ENCODE assay signal across 14 cellular contexts in the genomic region with DNA sequence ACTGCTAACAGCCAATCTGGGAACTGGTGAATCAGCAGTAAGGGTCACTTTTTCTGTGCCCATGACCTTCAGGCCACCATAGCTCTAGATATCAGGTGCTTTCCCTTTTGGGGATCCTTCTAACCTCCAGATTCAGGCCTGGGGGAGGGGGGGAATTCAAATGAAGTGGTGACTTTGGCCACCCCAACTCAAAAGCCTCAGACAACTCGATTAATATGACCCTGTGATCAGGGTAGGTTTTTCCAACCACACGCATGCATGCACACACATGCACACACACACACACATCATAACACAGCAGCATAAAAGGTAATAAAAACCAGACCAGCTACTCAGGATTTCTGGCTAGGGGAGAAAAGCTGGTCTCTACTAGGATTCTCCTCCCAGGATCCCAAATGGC. TPM values are rescaled to one million over a fixed set of nuclear protein-coding genes. Genes with fewer than 3 reads are reported as not detected.
DNase-seq lines count a peak whose midpoint lies in the region; ATAC-seq and TF ChIP-seq lines count a peak whose summit lies in the region.
"Had no signal": no experiment of that assay in that cellular context is flagged by ENCODE, and none has a peak within 500 bp of the region (broad histone marks: within the 10 kb centered on the region; RNA-seq: fewer than 3 reads in every experiment).

No MANE protein-coding gene starts in this region.

- WGBS in adrenal gland, 4 donors = 30 to 41% (median 33%) methylated on average over 2 of the region's 2 CpGs
- WGBS in suprapubic skin = 61% methylated on average over 2 of the region's 2 CpGs
- WGBS in sigmoid colon, 2 donors = 72 to 74% methylated on average over 2 of the region's 2 CpGs

- TF ChIP-seq POLR2A in adrenal gland (IDR thresholded peaks at IDR 0.05) (peak; percentile 46 to 49), suprapubic skin (IDR thresholded peaks at IDR 0.05) (no peak), sigmoid colon (IDR thresholded peaks at IDR 0.05) (no peak)

- H3K27me3 ChIP-seq in adrenal gland (no peaks in the 10 kb centered on the region), suprapubic skin (no peaks in the 10 kb centered on the region), sigmoid colon (peaks cover 0 to 4% (median 0%) of the 10 kb centered on the region in 3 donors)

- H3K4me3 ChIP-seq in HEK293 (ENCODE audit: low read depth, low read length) = no peak overlapping the region
- peak overlapping the region; percentile 22 to 78 (median 72) for H3K4me3 ChIP-seq in adrenal gland
- H3K4me3 ChIP-seq in suprapubic skin = peak overlapping the region; percentile 72
- H3K4me3 ChIP-seq in sigmoid colon = peak overlapping the region in 1 of 4 donors; percentile 60
- H3K4me3 ChIP-seq: mucosa of descending colon had no signal

- POLR2A ChIA-PET in HEK293 (lab: Yijun Ruan, JAX) = no interaction called here

- intact Hi-C loops in adrenal gland (cut with DNase I) (no loop called here), sigmoid colon (cut with DNase I) (no loop called here)

- CTCF ChIA-PET in HEK293 (lab: Yijun Ruan, JAX) = no interaction called here

- no peak overlapping the region for H3K27ac ChIP-seq in HEK293 (ENCODE audit: extremely low read depth, low read depth, low read length)
- peak overlapping the region; percentile 93 to 99 (median 97) for H3K27ac ChIP-seq in adrenal gland
- peak overlapping the region; percentile 11 for H3K27ac ChIP-seq in suprapubic skin
- peak overlapping the region in 1 of 4 donors; percentile 13 for H3K27ac ChIP-seq in sigmoid colon
- H3K27ac ChIP-seq: esophagus muscularis mucosa had no signal

- TF ChIP-seq CTCF in HEK293 (tag by site-specific recombination; IDR thresholded peaks at IDR 0.05) = no peak
- no peak for TF ChIP-seq CTCF in adrenal gland (IDR thresholded peaks at IDR 0.05)
- no peak for TF ChIP-seq CTCF in suprapubic skin (IDR thresholded peaks at IDR 0.05)
- no peak for TF ChIP-seq CTCF in sigmoid colon (IDR thresholded peaks at IDR 0.05)

- DNase-seq in adrenal gland (peak in 6 of 7 donors; percentile 60 to 76 (median 72)), left kidney (ENCODE audit: low read depth, low spot score) (peak; percentile 12), suprapubic skin (ENCODE audit: low spot score in 2 of 2) (no peak), NOMO-1 (lab: John Stamatoyannopoulos, UW; ENCODE audit: unreplicated experiment in 2 of 2) (no peak), sigmoid colon (no peak)
- DNase-seq: activated CD4-positive, alpha-beta memory T cell treated with anti-CD3 and anti-CD28 coated beads, Interleukin-2, amount 10 ng/mL, durations not matched to agents 7 days and 5 days; cortex of kidney; mucosa of descending colon; NCI-H1105; NCI-H345 had no signal

- TF ChIP-seq EP300 in suprapubic skin (IDR thresholded peaks at IDR 0.05) (no peak), sigmoid colon (IDR thresholded peaks at IDR 0.05) (no peak)

- H3K9me3 ChIP-seq in HEK293 (ENCODE audit: control insufficient read depth, insufficient read depth, low read depth, low read length) (no peaks in the 10 kb centered on the region; the same call in 1 of the 2 replicates), adrenal gland (replicated peaks in 1 of 3) (no peaks in the 10 kb centered on the region), suprapubic skin (no peaks in the 10 kb centered on the region), sigmoid colon (no peaks in the 10 kb centered on the region)
- H3K9me3 ChIP-seq: esophagus muscularis mucosa, mucosa of descending colon had no signal

- H3K4me1 ChIP-seq in HEK293 (ENCODE audit: control insufficient read depth, insufficient read depth, low read length) = no peaks in the 10 kb centered on the region
- H3K4me1 ChIP-seq in adrenal gland (replicated peaks in 1 of 2) = peaks cover 37 to 45% of the 10 kb centered on the region in 2 donors
- H3K4me1 ChIP-seq in suprapubic skin = peaks cover 32% of the 10 kb centered on the region
- peaks cover 0 to 8% (median 6%) of the 10 kb centered on the region in 4 donors for H3K4me1 ChIP-seq in sigmoid colon

- ATAC-seq in HG02678 (IDR thresholded peaks at IDR 0.05; ENCODE audit: unreplicated experiment) = no peak
- ATAC-seq in HG03280 (IDR thresholded peaks at IDR 0.05; ENCODE audit: unreplicated experiment) = no peak
- ATAC-seq: mucosa of descending colon had no signal

- H3K36me3 ChIP-seq in HEK293 (ENCODE audit: control insufficient read depth in 2 of 2, insufficient read depth in 1 of 2, low read length in 2 of 2) (peaks cover 14 to 76% of the 10 kb centered on the region in 2 experiments; a peak in 2 of 3 replicates), adrenal gland (replicated peaks in 1 of 2) (peaks cover 0 to 73% of the 10 kb centered on the region in 2 donors), suprapubic skin (peaks cover 20% of the 10 kb centered on the region), sigmoid colon (no peaks in the 10 kb centered on the region)

TF ChIP-seq in HEK293, 187 proteins besides CTCF, POLR2A, EP300 and RAD21:
- TF ChIP-seq, protein P1, sequence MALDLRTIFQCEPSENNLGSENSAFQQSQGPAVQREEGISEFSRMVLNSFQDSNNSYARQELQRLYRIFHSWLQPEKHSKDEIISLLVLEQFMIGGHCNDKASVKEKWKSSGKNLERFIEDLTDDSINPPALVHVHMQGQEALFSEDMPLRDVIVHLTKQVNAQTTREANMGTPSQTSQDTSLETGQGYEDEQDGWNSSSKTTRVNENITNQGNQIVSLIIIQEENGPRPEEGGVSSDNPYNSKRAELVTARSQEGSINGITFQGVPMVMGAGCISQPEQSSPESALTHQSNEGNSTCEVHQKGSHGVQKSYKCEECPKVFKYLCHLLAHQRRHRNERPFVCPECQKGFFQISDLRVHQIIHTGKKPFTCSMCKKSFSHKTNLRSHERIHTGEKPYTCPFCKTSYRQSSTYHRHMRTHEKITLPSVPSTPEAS (tag by site-specific recombination; IDR thresholded peaks at IDR 0.05) = peak; percentile 57
- TF ChIP-seq, protein P2, sequence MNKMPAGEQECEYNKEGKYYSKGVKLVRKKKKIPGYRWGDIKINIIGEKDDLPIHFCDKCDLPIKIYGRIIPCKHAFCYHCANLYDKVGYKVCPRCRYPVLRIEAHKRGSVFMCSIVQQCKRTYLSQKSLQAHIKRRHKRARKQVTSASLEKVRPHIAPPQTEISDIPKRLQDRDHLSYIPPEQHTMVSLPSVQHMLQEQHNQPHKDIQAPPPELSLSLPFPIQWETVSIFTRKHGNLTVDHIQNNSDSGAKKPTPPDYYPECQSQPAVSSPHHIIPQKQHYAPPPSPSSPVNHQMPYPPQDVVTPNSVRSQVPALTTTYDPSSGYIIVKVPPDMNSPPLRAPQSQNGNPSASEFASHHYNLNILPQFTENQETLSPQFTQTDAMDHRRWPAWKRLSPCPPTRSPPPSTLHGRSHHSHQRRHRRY (tag by site-specific recombination; IDR thresholded peaks at IDR 0.05) = no peak

RNA-seq across cellular contexts. Expression of a gene that starts 5.3 kb away (rescaled TPM):
- 100 to 1,000 TPM; 273 to 602 (median 396) TPM for total RNA-seq in adrenal gland
- 100 to 1,000 TPM; 172 to 216 (median 181) TPM for polyA plus RNA-seq in adrenal gland
- 10 to 100 TPM; 23.4 to 35.6 (median 28.7) TPM for total RNA-seq in suprapubic skin
- total RNA-seq in sigmoid colon = 1 to 10 TPM; 6.2 to 9.7 (median 7.6) TPM
- 1 to 10 TPM; 2.3 to 5.3 (median 2.4) TPM for polyA plus RNA-seq in sigmoid colon
- total RNA-seq: activated CD4-positive, alpha-beta memory T cell treated with anti-CD3 and anti-CD28 coated beads, Interleukin-2, amount 10 ng/mL, durations not matched to agents 7 days and 5 days had no signal

Comparison
In these comparisons a context has a peak if more than half of its experiments do, and no peak if none do; other contexts are left out.
1. DNase-seq: peak in adrenal gland (6 of 7) and left kidney (single experiment); none in suprapubic skin (0 of 2), NOMO-1 (0 of 2) and sigmoid colon (single experiment).
2. POLR2A ChIP-seq: peak in adrenal gland (2 of 2); none in suprapubic skin (0 of 2) and sigmoid colon (0 of 2).
3. RNA of a gene that starts 5.3 kb away (total RNA-seq): 273 to 602 TPM in adrenal gland; 23.4 to 35.6 TPM in suprapubic skin and 6.2 to 9.7 TPM in sigmoid colon; every median in the first group is over 4 times any median in the second.